In genomic region chr5:134247411-134247810, GRCh38 we compare ENCODE assay signal across 11 cellular contexts. TPM values are rescaled to one million over a fixed set of nuclear protein-coding genes. Genes with fewer than 3 reads are reported as not detected.
DNase-seq lines count a peak whose midpoint lies in the region; ATAC-seq and TF ChIP-seq lines count a peak whose summit lies in the region.
"Had no signal": no experiment of that assay in that cellular context is flagged by ENCODE, and none has a peak within 500 bp of the region (broad histone marks: within the 10 kb centered on the region; RNA-seq: fewer than 3 reads in every experiment).

No MANE protein-coding gene starts in this region.

- DNase-seq in GM23338 (ENCODE audit: low spot score) (no peak), PC-9 (peak; percentile 10 to 96), epithelial cell of prostate (ENCODE audit: low read depth, low spot score) (no peak), psoas muscle (no peak), H7 (no peak), NCI-H2081 (lab: John Stamatoyannopoulos, UW) (no peak), left colon (no peak)
- no peak for DNase-seq in stimulated activated naive CD8-positive, alpha-beta T cell treated with anti-CD3 and anti-CD28 coated beads, Interleukin-15, Interleukin-2, amounts not matched to agents 100 U/mL and 50 U/mL, for 24 hours
- DNase-seq: colonic mucosa; stimulated activated CD4-positive, alpha-beta T cell treated with anti-CD3 and anti-CD28 coated beads, Interleukin-12 subunit alpha, Interleukin-12 subunit beta, amount 100 ng/mL, for 4 hours; stimulated activated naive CD8-positive, alpha-beta T cell treated with anti-CD3 and anti-CD28 coated beads, Interleukin-15, amount 100 ng/mL, for 72 hours had no signal

- H3K9me3 Mint-ChIP-seq in GM23338: no peaks in the 10 kb centered on the region
- H3K9me3 Mint-ChIP-seq: stimulated activated naive CD8-positive, alpha-beta T cell treated with anti-CD3 and anti-CD28 coated beads, Interleukin-15, amount 100 ng/mL, for 72 hours had no signal

- H2AFZ ChIP-seq in GM23338 (no peak overlapping the region; the same call in 1 of the 2 replicates), PC-9 (no peak overlapping the region)

- no peak overlapping the region for H3K4me3 Mint-ChIP-seq in GM23338
- H3K4me3 Mint-ChIP-seq: stimulated activated naive CD8-positive, alpha-beta T cell treated with anti-CD3 and anti-CD28 coated beads, Interleukin-15, amount 100 ng/mL, for 72 hours had no signal

- no peaks in the 10 kb centered on the region for H3K27me3 ChIP-seq in GM23338 (ENCODE audit: insufficient read depth)
- no peaks in the 10 kb centered on the region for H3K27me3 ChIP-seq in PC-9 (ENCODE audit: insufficient read depth, low read depth)
- H3K27me3 ChIP-seq in psoas muscle (ENCODE audit: insufficient read depth in 3 of 3, low read length in 2 of 3): no peaks in the 10 kb centered on the region
- H3K27me3 ChIP-seq in H7 (ENCODE audit: control insufficient read depth, insufficient read depth, low read length): no peaks in the 10 kb centered on the region
- H3K27me3 ChIP-seq: colonic mucosa had no signal

- intact Hi-C loops in PC-9 (cut with micrococcal nuclease; ENCODE audit: unreplicated experiment) (loop anchor here (1.0 to 5.0 kb wide), 3 partner anchors 21 to 70 kb away; partner anchors contain the start of genes PPP2CA and SKP1), psoas muscle (cut with DNase I) (loop anchor here (5.0 kb wide), 1 partner anchor 40 kb away; no protein-coding TSS in a partner anchor), left colon (cut with DNase I, micrococcal nuclease) (no loop called here)

- POLR2A ChIA-PET in PC-9 (lab: Charles Lee; ENCODE audit: unreplicated experiment): interaction anchor here (0.6 to 1.2 kb wide), 2 partner anchors 23 to 25 kb away, joined by 3 to 5 read pairs; no protein-coding TSS in a partner anchor

- WGBS in psoas muscle, 3 donors: 80 to 88% (median 82%) methylated on average over 2 of the region's 2 CpGs

- no TSS peak for BruUV-seq in PC-9 (replicated peaks; lab: Mats Ljungman, UMichigan)

- no peaks in the 10 kb centered on the region for H3K36me3 Mint-ChIP-seq in GM23338 (ENCODE audit: low read depth)

- 0 out of 2 replicates have a peak overlapping the region, but pooled peaks have one; percentile 1 for H3K4me2 ChIP-seq in GM23338
- peak overlapping the region; percentile 72 for H3K4me2 ChIP-seq in PC-9

- H3K4me1 ChIP-seq in GM23338 (ENCODE audit: insufficient read depth) (peaks cover 25% of the 10 kb centered on the region), PC-9 (replicated peaks; ENCODE audit: insufficient read depth) (peaks cover 62% of the 10 kb centered on the region), psoas muscle (peaks cover 37% of the 10 kb centered on the region)
- H3K4me1 ChIP-seq: colonic mucosa had no signal

- no peaks in the 10 kb centered on the region for H3K27me3 Mint-ChIP-seq in GM23338 (ENCODE audit: insufficient read depth, low read depth, poor library complexity)
- H3K27me3 Mint-ChIP-seq: stimulated activated naive CD8-positive, alpha-beta T cell treated with anti-CD3 and anti-CD28 coated beads, Interleukin-15, amount 100 ng/mL, for 72 hours had no signal

- TF ChIP-seq CTCF in GM23338 (conservative IDR thresholded peaks at IDR 0.05; ENCODE audit: low read depth in 2 of 2): no peak
- TF ChIP-seq CTCF in PC-9 (conservative IDR thresholded peaks at IDR 0.05): no peak
- TF ChIP-seq CTCF in psoas muscle (IDR thresholded peaks at IDR 0.05): no peak

- H3F3A ChIP-seq in GM23338 (replicated peaks; ENCODE audit: low read depth) (no peaks in the 10 kb centered on the region), PC-9 (ENCODE audit: insufficient read depth, low read depth) (peaks cover 31% of the 10 kb centered on the region)

- no peaks in the 10 kb centered on the region for H3K9me2 ChIP-seq in GM23338 (ENCODE audit: insufficient read depth)
- H3K9me2 ChIP-seq in PC-9 (ENCODE audit: insufficient read depth): no peaks in the 10 kb centered on the region

- ATAC-seq in GM23338: no peak
- ATAC-seq in psoas muscle: peak in 3 of 4 donors; percentile 65 to 70 (median 65)
- ATAC-seq in left colon: no peak
- no peak for ATAC-seq in stimulated activated naive CD8-positive, alpha-beta T cell treated with anti-CD3 and anti-CD28 coated beads, Interleukin-15, Interleukin-2, amounts not matched to agents 100 U/mL and 50 U/mL, for 24 hours
- ATAC-seq: stimulated activated naive CD8-positive, alpha-beta T cell treated with anti-CD3 and anti-CD28 coated beads, Interleukin-15, amount 100 ng/mL, for 72 hours had no signal

- H3K4me1 Mint-ChIP-seq in GM23338: peaks cover 32% of the 10 kb centered on the region
- H3K4me1 Mint-ChIP-seq: stimulated activated naive CD8-positive, alpha-beta T cell treated with anti-CD3 and anti-CD28 coated beads, Interleukin-15, amount 100 ng/mL, for 72 hours had no signal

- H3K27ac ChIP-seq in GM23338 (ENCODE audit: low read depth) (no peak overlapping the region), PC-9 (peak overlapping the region; percentile 94), epithelial cell of prostate (peak overlapping the region; percentile 97), psoas muscle (peak overlapping the region; percentile 77)
- H3K27ac ChIP-seq: colonic mucosa had no signal

- H3K9me3 ChIP-seq in PC-9 (ENCODE audit: insufficient read depth, low read depth): no peaks in the 10 kb centered on the region
- H3K9me3 ChIP-seq in psoas muscle: no peaks in the 10 kb centered on the region
- H3K9me3 ChIP-seq: colonic mucosa had no signal

- H4K20me1 ChIP-seq in GM23338 (replicated peaks; ENCODE audit: insufficient read depth) (no peaks in the 10 kb centered on the region), PC-9 (ENCODE audit: insufficient read depth) (no peaks in the 10 kb centered on the region)

- no peak overlapping the region for H3K27ac Mint-ChIP-seq in GM23338
- H3K27ac Mint-ChIP-seq: stimulated activated naive CD8-positive, alpha-beta T cell treated with anti-CD3 and anti-CD28 coated beads, Interleukin-15, amount 100 ng/mL, for 72 hours had no signal

- no peak overlapping the region for H3K4me3 ChIP-seq in GM23338
- H3K4me3 ChIP-seq in PC-9: peak overlapping the region; percentile 6; the same call in 1 of the 2 replicates
- H3K4me3 ChIP-seq in psoas muscle: no peak overlapping the region
- no peak overlapping the region for H3K4me3 ChIP-seq in H7 (ENCODE audit: insufficient read depth, low read depth, low read length)
- H3K4me3 ChIP-seq: colonic mucosa had no signal

- CTCF ChIA-PET in PC-9 (lab: Charles Lee): no interaction called here

- H3K79me2 ChIP-seq in GM23338 (replicated peaks; ENCODE audit: insufficient read depth) (no peaks in the 10 kb centered on the region), PC-9 (ENCODE audit: low read depth) (no peaks in the 10 kb centered on the region)

- H3K36me3 ChIP-seq in GM23338 (ENCODE audit: insufficient read depth): no peaks in the 10 kb centered on the region
- no peaks in the 10 kb centered on the region for H3K36me3 ChIP-seq in PC-9 (ENCODE audit: low read depth)
- no peaks in the 10 kb centered on the region for H3K36me3 ChIP-seq in psoas muscle (ENCODE audit: insufficient read depth in 1 of 2, low read depth in 1 of 2)
- no peaks in the 10 kb centered on the region for H3K36me3 ChIP-seq in H7 (replicated peaks; ENCODE audit: control insufficient read depth, insufficient read depth, low read length)
- H3K36me3 ChIP-seq: colonic mucosa had no signal

TF ChIP-seq in GM23338, 12 proteins besides CTCF, POLR2A, EP300 and RAD21:
- no peak for TF ChIP-seq ETS1 (IDR thresholded peaks at IDR 0.05)

RNA-seq across cellular contexts. Expression of gene PPP2CA, which starts 21.5 kb away (rescaled TPM):
- 316 and 342 TPM in 2 replicates for total RNA-seq in GM23338 (2014; rRNA removed; shearing (Covaris generic))
- 93.4 and 131 TPM in 2 replicates for polyA plus RNA-seq in GM23338 (2016; fragmentation: Nextera tagmentation; extraction: Ambion mirVana)
- total RNA-seq in PC-9 (2021): 146 and 149 TPM in 2 replicates
- 100 to 1,000 TPM; 107 to 140 (median 123) TPM for total RNA-seq in psoas muscle
- 100 to 1,000 TPM in 1 of 3 donors, 10 to 100 TPM in 2; 53.0 to 105 (median 95.3) TPM for polyA plus RNA-seq in psoas muscle
- total RNA-seq in H7 (2014; rRNA removed; shearing (Covaris generic)): 152 and 184 TPM in 2 replicates
- 100 to 1,000 TPM; 117 to 119 TPM for total RNA-seq in left colon

Comparison
In these comparisons a context has a peak if more than half of its experiments do, and no peak if none do; other contexts are left out.
1. ATAC-seq: peak in psoas muscle (3 of 4); none in GM23338 (single experiment), left colon (single experiment) and stimulated activated naive CD8-positive, alpha-beta T cell treated with anti-CD3 and anti-CD28 coated beads, Interleukin-15, Interleukin-2, amounts not matched to agents 100 U/mL and 50 U/mL, for 24 hours (single experiment).
2. DNase-seq: peak in PC-9 (2 of 2); none in GM23338 (single experiment), epithelial cell of prostate (single experiment), psoas muscle (0 of 2), H7 (single experiment), NCI-H2081 (0 of 2), left colon (0 of 2) and stimulated activated naive CD8-positive, alpha-beta T cell treated with anti-CD3 and anti-CD28 coated beads, Interleukin-15, Interleukin-2, amounts not matched to agents 100 U/mL and 50 U/mL, for 24 hours (single experiment).
3. intact Hi-C loops: an anchor here in PC-9 (1.0 to 5.0 kb wide) and psoas muscle (5.0 kb wide); none called in left colon.